In the genomic region with DNA sequence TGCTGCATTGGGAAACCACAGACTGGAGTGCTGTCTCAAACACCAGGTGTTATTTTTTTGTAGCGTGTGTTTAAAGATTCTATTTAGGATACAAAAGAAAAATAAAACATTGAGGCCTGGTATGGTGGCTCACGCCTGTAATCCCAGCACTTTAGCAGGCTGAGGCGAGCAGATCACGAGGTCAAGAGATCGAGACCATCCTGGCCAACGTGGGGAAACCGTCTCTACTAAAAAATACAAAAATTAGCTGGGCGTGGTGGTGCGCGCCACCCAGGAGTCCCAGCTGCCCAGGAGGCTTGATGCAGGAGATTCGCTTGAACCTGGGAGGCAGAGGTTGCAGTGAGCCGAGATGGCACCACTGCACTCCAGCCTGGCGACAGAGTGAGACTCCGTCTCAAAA, we compare ENCODE assay signal across 1 cellular context. TPM values are rescaled to one million over a fixed set of nuclear protein-coding genes. Genes with fewer than 3 reads are reported as not detected.
"Had no signal": no experiment of that assay in that cellular context is flagged by ENCODE, and none has a peak within 500 bp of the region (broad histone marks: within the 10 kb centered on the region; RNA-seq: fewer than 3 reads in every experiment).

No MANE protein-coding gene starts in this region.

RNA-seq across cellular contexts. Expression of gene SPATA1, which starts 1.7 kb away (rescaled TPM):
- total RNA-seq: kidney epithelial cell had no signal
